ENCODE assay signal across 9 cellular contexts in the genomic region with DNA sequence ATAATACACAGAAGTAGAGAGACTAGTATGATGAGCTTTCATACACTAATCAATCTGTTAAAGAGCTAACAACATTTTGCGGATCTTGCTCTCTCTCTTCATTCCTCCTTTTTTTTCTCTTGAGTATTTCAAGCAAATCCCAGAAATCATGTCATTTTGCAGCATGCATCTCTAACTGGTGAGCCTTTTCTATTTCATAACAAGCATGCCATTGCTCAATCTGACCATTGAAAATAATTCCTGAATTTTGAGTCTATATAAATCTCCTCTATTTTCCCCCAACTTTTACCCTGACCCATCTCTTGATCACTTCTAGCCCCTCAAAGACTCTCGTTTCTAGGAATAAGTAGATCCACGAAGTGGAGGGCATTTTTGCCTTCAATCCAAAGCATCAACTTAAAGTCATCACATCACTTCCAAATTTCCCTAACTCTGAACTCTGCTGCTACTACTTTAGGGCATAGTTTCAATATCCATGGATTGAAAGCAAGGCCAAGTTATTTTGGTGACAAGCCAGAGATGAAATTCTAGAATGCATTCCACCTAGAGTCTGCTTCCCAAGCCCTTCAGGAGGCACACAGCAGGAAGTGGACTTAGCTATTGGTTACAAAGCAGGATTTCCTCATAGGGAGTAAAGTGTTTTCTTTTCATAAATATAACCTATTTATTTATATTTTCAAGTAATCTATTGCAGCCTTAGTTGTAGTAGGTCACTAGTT.
A peak's percentile ranks its signal among the peaks of the same experiment; 100 is the strongest.
DNase-seq lines count a peak whose midpoint lies in the region; TF ChIP-seq lines count a peak whose summit lies in the region.
"Had no signal": no experiment of that assay in that cellular context is flagged by ENCODE, and none has a peak within 500 bp of the region (broad histone marks: within the 10 kb centered on the region; RNA-seq: fewer than 3 reads in every experiment).

No MANE protein-coding gene starts in this region.

- peaks cover 49% of the 10 kb centered on the region for H3K4me1 ChIP-seq in suprapubic skin

- POLR2A ChIA-PET in MCF 10A (lab: Yijun Ruan, JAX), result interaction anchor here (0.8 to 1.2 kb wide), 3 partner anchors 24 to 497 kb away, joined by 3 to 4 read pairs (median 4); no protein-coding TSS in a partner anchor

- H3K36me3 Mint-ChIP-seq in HFFc6 (ENCODE audit: low read depth), result no peaks in the 10 kb centered on the region
- no peaks in the 10 kb centered on the region for H3K36me3 Mint-ChIP-seq in MCF 10A (ENCODE audit: insufficient read depth, unreplicated experiment)
- peaks cover 3% of the 10 kb centered on the region for H3K36me3 Mint-ChIP-seq in activated T-helper 1 cell treated with anti-CD3 and anti-CD28 coated beads, Interleukin-12 subunit alpha, Interleukin-12 subunit beta, Interleukin-2, Interleukin-4 antibody, amounts not matched to agents 30 ng/mL and 10 ng/mL and 1 ng/mL, durations not matched to agents 14 hours and 24 hours and 36 hours (ENCODE audit: low read depth)
- peaks cover 3% of the 10 kb centered on the region for H3K36me3 Mint-ChIP-seq in activated CD4-positive, alpha-beta T cell treated with anti-CD3 and anti-CD28 coated beads, Interleukin-2, amount 10 ng/mL, durations not matched to agents 24 days and 14 days (ENCODE audit: low read depth)
- H3K36me3 Mint-ChIP-seq: IgD-negative memory B cell had no signal

- BruUV-seq in MCF 10A (replicated peaks; lab: Mats Ljungman, UMichigan), result no TSS peak

- H3K27me3 Mint-ChIP-seq in HFFc6 (ENCODE audit: insufficient read depth) (no peaks in the 10 kb centered on the region; the same call in 1 of the 2 replicates), MCF 10A (ENCODE audit: insufficient read depth, unreplicated experiment) (no peaks in the 10 kb centered on the region)
- H3K27me3 Mint-ChIP-seq in activated T-helper 1 cell treated with anti-CD3 and anti-CD28 coated beads, Interleukin-12 subunit alpha, Interleukin-12 subunit beta, Interleukin-2, Interleukin-4 antibody, amounts not matched to agents 30 ng/mL and 10 ng/mL and 1 ng/mL, durations not matched to agents 14 hours and 24 hours and 36 hours (ENCODE audit: insufficient read depth), result no peaks in the 10 kb centered on the region
- no peaks in the 10 kb centered on the region for H3K27me3 Mint-ChIP-seq in activated CD4-positive, alpha-beta T cell treated with anti-CD3 and anti-CD28 coated beads, Interleukin-2, amount 10 ng/mL, durations not matched to agents 24 days and 14 days
- H3K27me3 Mint-ChIP-seq: IgD-negative memory B cell had no signal

- no peak for TF ChIP-seq EP300 in suprapubic skin (IDR thresholded peaks at IDR 0.05)

- CTCF ChIA-PET in MCF 10A (lab: Yijun Ruan, JAX), result interaction anchor here (0.6 to 1.9 kb wide), 4 partner anchors 22 to 563 kb away, joined by 3 to 6 read pairs (median 5); no protein-coding TSS in a partner anchor

- H3K27ac Mint-ChIP-seq in HFFc6, result no peak overlapping the region
- H3K27ac Mint-ChIP-seq in MCF 10A (ENCODE audit: low read depth, unreplicated experiment), result no peak overlapping the region
- H3K27ac Mint-ChIP-seq in activated T-helper 1 cell treated with anti-CD3 and anti-CD28 coated beads, Interleukin-12 subunit alpha, Interleukin-12 subunit beta, Interleukin-2, Interleukin-4 antibody, amounts not matched to agents 30 ng/mL and 10 ng/mL and 1 ng/mL, durations not matched to agents 14 hours and 24 hours and 36 hours, result no peak overlapping the region
- H3K27ac Mint-ChIP-seq in activated CD4-positive, alpha-beta T cell treated with anti-CD3 and anti-CD28 coated beads, Interleukin-2, amount 10 ng/mL, durations not matched to agents 24 days and 14 days, result no peak overlapping the region
- H3K27ac Mint-ChIP-seq: IgD-negative memory B cell had no signal

- H3K4me3 Mint-ChIP-seq in HFFc6, result no peak overlapping the region
- H3K4me3 Mint-ChIP-seq in MCF 10A (ENCODE audit: unreplicated experiment), result no peak overlapping the region
- H3K4me3 Mint-ChIP-seq in activated T-helper 1 cell treated with anti-CD3 and anti-CD28 coated beads, Interleukin-12 subunit alpha, Interleukin-12 subunit beta, Interleukin-2, Interleukin-4 antibody, amounts not matched to agents 30 ng/mL and 10 ng/mL and 1 ng/mL, durations not matched to agents 14 hours and 24 hours and 36 hours, result no peak overlapping the region
- no peak overlapping the region for H3K4me3 Mint-ChIP-seq in activated CD4-positive, alpha-beta T cell treated with anti-CD3 and anti-CD28 coated beads, Interleukin-2, amount 10 ng/mL, durations not matched to agents 24 days and 14 days
- H3K4me3 Mint-ChIP-seq: IgD-negative memory B cell had no signal

- TF ChIP-seq POLR2A in suprapubic skin (IDR thresholded peaks at IDR 0.05), result no peak

- peaks cover 5% of the 10 kb centered on the region for H3K4me1 Mint-ChIP-seq in HFFc6 (ENCODE audit: low read depth)
- no peaks in the 10 kb centered on the region for H3K4me1 Mint-ChIP-seq in MCF 10A (ENCODE audit: insufficient read depth, unreplicated experiment)
- peaks cover 6% of the 10 kb centered on the region for H3K4me1 Mint-ChIP-seq in activated T-helper 1 cell treated with anti-CD3 and anti-CD28 coated beads, Interleukin-12 subunit alpha, Interleukin-12 subunit beta, Interleukin-2, Interleukin-4 antibody, amounts not matched to agents 30 ng/mL and 10 ng/mL and 1 ng/mL, durations not matched to agents 14 hours and 24 hours and 36 hours (ENCODE audit: low read depth)
- H3K4me1 Mint-ChIP-seq in activated CD4-positive, alpha-beta T cell treated with anti-CD3 and anti-CD28 coated beads, Interleukin-2, amount 10 ng/mL, durations not matched to agents 24 days and 14 days, result peaks cover 5% of the 10 kb centered on the region

- TF ChIP-seq CTCF in HFFc6 (IDR thresholded peaks at IDR 0.05) (no peak), MCF 10A (IDR thresholded peaks at IDR 0.05; ENCODE audit: unreplicated experiment) (no peak), suprapubic skin (IDR thresholded peaks at IDR 0.05) (no peak), GM10266 (IDR thresholded peaks at IDR 0.05; ENCODE audit: control insufficient read depth, insufficient read depth, low read depth, missing control alignments) (no peak)

- H3K36me3 ChIP-seq in suprapubic skin, result no peaks in the 10 kb centered on the region

- WGBS in suprapubic skin, result 48% methylated on average over 3 of the region's 3 CpGs

- H3K27ac ChIP-seq in suprapubic skin, result peak overlapping the region; percentile 57

- no peak overlapping the region for H3K4me3 ChIP-seq in suprapubic skin

- DNase-seq in HFFc6, result peak; percentile 66
- DNase-seq in MCF 10A (ENCODE audit: unreplicated experiment), result peak; percentile 42
- DNase-seq in kidney glomerular epithelial cell (lab: John Stamatoyannopoulos, UW), result peak; percentile 44
- no peak for DNase-seq in suprapubic skin (ENCODE audit: low spot score in 2 of 2)
- DNase-seq in activated T-helper 1 cell treated with anti-CD3 and anti-CD28 coated beads, Interleukin-12 subunit alpha, Interleukin-12 subunit beta, Interleukin-2, Interleukin-4 antibody, amounts not matched to agents 30 ng/mL and 10 ng/mL and 1 ng/mL, durations not matched to agents 14 hours and 24 hours and 36 hours (ENCODE audit: low spot score), result no peak
- no peak for DNase-seq in activated CD4-positive, alpha-beta T cell treated with anti-CD3 and anti-CD28 coated beads, Interleukin-2, amount 10 ng/mL, durations not matched to agents 24 days and 14 days
- no peak for DNase-seq in GM10266 (ENCODE audit: extremely low spot score)
- DNase-seq: activated CD4-positive, alpha-beta T cell treated with anti-CD3 and anti-CD28 coated beads, Interleukin-2, amount 50 U/mL, for 48 hours had no signal

- no peaks in the 10 kb centered on the region for H3K9me3 ChIP-seq in suprapubic skin

- intact Hi-C loops in MCF 10A (cut with micrococcal nuclease), result no loop called here
- intact Hi-C loops in activated T-helper 1 cell treated with anti-CD3 and anti-CD28 coated beads, Interleukin-12 subunit alpha, Interleukin-12 subunit beta, Interleukin-2, Interleukin-4 antibody, amounts not matched to agents 30 ng/mL and 10 ng/mL and 1 ng/mL, durations not matched to agents 14 hours and 24 hours and 36 hours (cut with micrococcal nuclease), result no loop called here
- intact Hi-C loops in activated CD4-positive, alpha-beta T cell treated with anti-CD3 and anti-CD28 coated beads, Interleukin-2, amount 10 ng/mL, durations not matched to agents 24 days and 14 days (cut with micrococcal nuclease), result no loop called here

- H3K27me3 ChIP-seq in suprapubic skin, result no peaks in the 10 kb centered on the region

- no peaks in the 10 kb centered on the region for H3K9me3 Mint-ChIP-seq in HFFc6
- no peaks in the 10 kb centered on the region for H3K9me3 Mint-ChIP-seq in MCF 10A (ENCODE audit: unreplicated experiment)
- H3K9me3 Mint-ChIP-seq in activated T-helper 1 cell treated with anti-CD3 and anti-CD28 coated beads, Interleukin-12 subunit alpha, Interleukin-12 subunit beta, Interleukin-2, Interleukin-4 antibody, amounts not matched to agents 30 ng/mL and 10 ng/mL and 1 ng/mL, durations not matched to agents 14 hours and 24 hours and 36 hours, result no peaks in the 10 kb centered on the region
- peaks cover 3% of the 10 kb centered on the region for H3K9me3 Mint-ChIP-seq in activated CD4-positive, alpha-beta T cell treated with anti-CD3 and anti-CD28 coated beads, Interleukin-2, amount 10 ng/mL, durations not matched to agents 24 days and 14 days
- H3K9me3 Mint-ChIP-seq: IgD-negative memory B cell had no signal

Comparison
In these comparisons a context has a peak if more than half of its experiments do, and no peak if none do; other contexts are left out.
1. DNase-seq: peak in HFFc6 (single experiment), MCF 10A (single experiment) and kidney glomerular epithelial cell (single experiment); none in suprapubic skin (0 of 2), activated T-helper 1 cell treated with anti-CD3 and anti-CD28 coated beads, Interleukin-12 subunit alpha, Interleukin-12 subunit beta, Interleukin-2, Interleukin-4 antibody, amounts not matched to agents 30 ng/mL and 10 ng/mL and 1 ng/mL, durations not matched to agents 14 hours and 24 hours and 36 hours (single experiment), activated CD4-positive, alpha-beta T cell treated with anti-CD3 and anti-CD28 coated beads, Interleukin-2, amount 10 ng/mL, durations not matched to agents 24 days and 14 days (single experiment) and GM10266 (single experiment).